25 cellular contexts compared by ENCODE assay signal in genomic region chr17:8905256-8905778, GRCh38. TPM values are rescaled to one million over a fixed set of nuclear protein-coding genes. Genes with fewer than 3 reads are reported as not detected.
A peak's percentile ranks its signal among the peaks of the same experiment; 100 is the strongest.
DNase-seq lines count a peak whose midpoint lies in the region; ATAC-seq and TF ChIP-seq lines count a peak whose summit lies in the region.
"Had no signal": no experiment of that assay in that cellular context is flagged by ENCODE, and none has a peak within 500 bp of the region (broad histone marks: within the 10 kb centered on the region; RNA-seq: fewer than 3 reads in every experiment).

No MANE protein-coding gene starts in this region.

- H2BK120ac ChIP-seq in mesendoderm (ENCODE audit: low read depth, low read length) = no peak overlapping the region

- peak overlapping the region; percentile 55 for H3K27ac Mint-ChIP-seq in activated naive CD4-positive, alpha-beta T cell treated with anti-CD3 and anti-CD28 coated beads, Interleukin-2, amount 50 U/mL, for 24 hours
- H3K27ac Mint-ChIP-seq in activated CD8-positive, alpha-beta memory T cell treated with anti-CD3 and anti-CD28 coated beads, Interleukin-2, amount 10 ng/mL, durations not matched to agents 7 days and 5 days = no peak overlapping the region

- H3K4me3 ChIP-seq in mesendoderm (ENCODE audit: low read length) (no peak overlapping the region), vagina (no peak overlapping the region)
- H3K4me3 ChIP-seq: adrenal gland, breast epithelium, heart left ventricle, spleen had no signal

- no peaks in the 10 kb centered on the region for H3K79me1 ChIP-seq in mesendoderm (ENCODE audit: low read length)

- TF ChIP-seq CTCF in vagina (IDR thresholded peaks at IDR 0.05) = no peak

- H3K9me3 ChIP-seq in vagina = no peaks in the 10 kb centered on the region
- H3K9me3 ChIP-seq: adrenal gland, breast epithelium, heart left ventricle, spleen had no signal

- no peaks in the 10 kb centered on the region for H3K4me1 ChIP-seq in mesendoderm (ENCODE audit: control insufficient read depth, low read depth, low read length)
- H3K4me1 ChIP-seq in vagina = no peaks in the 10 kb centered on the region
- H3K4me1 ChIP-seq: adrenal gland, breast epithelium had no signal

- H3K4me2 ChIP-seq in mesendoderm (ENCODE audit: low read length) = no peak overlapping the region

- H2BK15ac ChIP-seq in mesendoderm (replicated peaks; ENCODE audit: low read depth) = no peak overlapping the region

- no peaks in the 10 kb centered on the region for H3K79me2 ChIP-seq in mesendoderm (ENCODE audit: control insufficient read depth, insufficient read depth, low read length)

- DNase-seq in activated naive CD4-positive, alpha-beta T cell treated with Interleukin-2 at 50 U/mL for 16 hours = no peak
- DNase-seq in activated CD8-positive, alpha-beta memory T cell treated with anti-CD3 and anti-CD28 coated beads, Interleukin-2, amount 10 ng/mL, durations not matched to agents 7 days and 5 days = peak; percentile 40
- DNase-seq in mesendoderm (peak; percentile 60), vagina (ENCODE audit: extremely low spot score in 2 of 2) (peak; percentile 11 to 79), Kasumi-1 (lab: John Stamatoyannopoulos, UW) (no peak), COLO829 (ENCODE audit: low spot score) (no peak)
- DNase-seq: activated CD4-positive, alpha-beta T cell treated with anti-CD3 and anti-CD28 coated beads, Interleukin-2, amount 10 ng/mL, durations not matched to agents 24 days and 14 days; activated T-cell treated with anti-CD3 and anti-CD28 coated beads, Interleukin-2, amount 50 U/mL, for 72 hours; C1 segment of cervical spinal cord; cortex of kidney; DMS53; heart left ventricle; KG1; left ventricle myocardium superior; NCI-H1694; NCI-H748 treated with DMSO at 0.1 percent for 48 hours; Right ventricle myocardium superior; spleen; stimulated activated CD4-positive, alpha-beta T cell treated with anti-CD3 and anti-CD28 coated beads, Interleukin-4, amount 100 ng/mL, for 24 hours; substantia nigra had no signal

- ATAC-seq in activated CD8-positive, alpha-beta memory T cell treated with anti-CD3 and anti-CD28 coated beads, Interleukin-2, amount 10 ng/mL, durations not matched to agents 7 days and 5 days = no peak
- ATAC-seq in GM21515 (IDR thresholded peaks at IDR 0.05; ENCODE audit: unreplicated experiment) = no peak
- ATAC-seq: activated T-cell treated with anti-CD3 and anti-CD28 coated beads, Interleukin-2, amount 50 U/mL, for 72 hours; heart left ventricle; left ventricle myocardium superior had no signal

- H3K4me3 Mint-ChIP-seq in activated naive CD4-positive, alpha-beta T cell treated with anti-CD3 and anti-CD28 coated beads, Interleukin-2, amount 50 U/mL, for 24 hours = no peak overlapping the region
- no peak overlapping the region for H3K4me3 Mint-ChIP-seq in activated CD8-positive, alpha-beta memory T cell treated with anti-CD3 and anti-CD28 coated beads, Interleukin-2, amount 10 ng/mL, durations not matched to agents 7 days and 5 days
- H3K4me3 Mint-ChIP-seq: activated CD4-positive, alpha-beta T cell treated with anti-CD3 and anti-CD28 coated beads, Interleukin-2, amount 10 ng/mL, durations not matched to agents 24 days and 14 days; activated T-cell treated with anti-CD3 and anti-CD28 coated beads, Interleukin-2, amount 50 U/mL, for 72 hours had no signal

- no peak overlapping the region for H3K4ac ChIP-seq in mesendoderm (ENCODE audit: low read depth, low read length)

- no peak overlapping the region for H3K56ac ChIP-seq in mesendoderm (ENCODE audit: low read length)

- H3K18ac ChIP-seq in mesendoderm (ENCODE audit: low read length) = no peak overlapping the region

- TF ChIP-seq POLR2A in vagina (IDR thresholded peaks at IDR 0.05) = no peak

- no peak overlapping the region for H3K23ac ChIP-seq in mesendoderm (ENCODE audit: low read length)

- intact Hi-C loops in vagina (cut with DNase I) = no loop called here

- no CpG with 5 or more reads among the region's 8 CpGs for WGBS in mesendoderm (ENCODE audit: extremely low coverage, insufficient coverage, low lambda C conversion rate)

- H3K36me3 Mint-ChIP-seq in activated naive CD4-positive, alpha-beta T cell treated with anti-CD3 and anti-CD28 coated beads, Interleukin-2, amount 50 U/mL, for 24 hours = peaks cover 29% of the 10 kb centered on the region
- peaks cover 56% of the 10 kb centered on the region for H3K36me3 Mint-ChIP-seq in activated CD8-positive, alpha-beta memory T cell treated with anti-CD3 and anti-CD28 coated beads, Interleukin-2, amount 10 ng/mL, durations not matched to agents 7 days and 5 days

- no peak overlapping the region for H4K8ac ChIP-seq in mesendoderm (ENCODE audit: low read depth, low read length)

- H3K9me3 Mint-ChIP-seq in activated naive CD4-positive, alpha-beta T cell treated with anti-CD3 and anti-CD28 coated beads, Interleukin-2, amount 50 U/mL, for 24 hours = no peaks in the 10 kb centered on the region
- no peaks in the 10 kb centered on the region for H3K9me3 Mint-ChIP-seq in activated CD8-positive, alpha-beta memory T cell treated with anti-CD3 and anti-CD28 coated beads, Interleukin-2, amount 10 ng/mL, durations not matched to agents 7 days and 5 days (ENCODE audit: low read depth)
- H3K9me3 Mint-ChIP-seq: activated CD4-positive, alpha-beta T cell treated with anti-CD3 and anti-CD28 coated beads, Interleukin-2, amount 10 ng/mL, durations not matched to agents 24 days and 14 days; activated T-cell treated with anti-CD3 and anti-CD28 coated beads, Interleukin-2, amount 50 U/mL, for 72 hours had no signal

- H3K27me3 ChIP-seq in mesendoderm (ENCODE audit: insufficient read depth, low read length, poor library complexity) (no peaks in the 10 kb centered on the region), vagina (no peaks in the 10 kb centered on the region)
- H3K27me3 ChIP-seq: breast epithelium, spleen had no signal

- no peak overlapping the region for H2AK5ac ChIP-seq in mesendoderm (ENCODE audit: low read length)

- no peak overlapping the region for H3K9ac ChIP-seq in mesendoderm (ENCODE audit: low read length)

- CTCF ChIA-PET in activated CD8-positive, alpha-beta memory T cell treated with anti-CD3 and anti-CD28 coated beads, Interleukin-2, amount 10 ng/mL, durations not matched to agents 7 days and 5 days (lab: Charles Lee) = interaction anchor here (1.0 to 4.7 kb wide), 2 partner anchors 10 to 93 kb away, joined by 3 to 18 read pairs; no protein-coding TSS in a partner anchor

- H3K27me3 Mint-ChIP-seq in activated naive CD4-positive, alpha-beta T cell treated with anti-CD3 and anti-CD28 coated beads, Interleukin-2, amount 50 U/mL, for 24 hours = no peaks in the 10 kb centered on the region
- no peaks in the 10 kb centered on the region for H3K27me3 Mint-ChIP-seq in activated CD8-positive, alpha-beta memory T cell treated with anti-CD3 and anti-CD28 coated beads, Interleukin-2, amount 10 ng/mL, durations not matched to agents 7 days and 5 days
- H3K27me3 Mint-ChIP-seq: activated CD4-positive, alpha-beta T cell treated with anti-CD3 and anti-CD28 coated beads, Interleukin-2, amount 10 ng/mL, durations not matched to agents 24 days and 14 days had no signal

- H2BK5ac ChIP-seq in mesendoderm (ENCODE audit: low read length) = no peak overlapping the region

- no peaks in the 10 kb centered on the region for H3K36me3 ChIP-seq in mesendoderm (ENCODE audit: control insufficient read depth, insufficient read depth, low read length)
- H3K36me3 ChIP-seq in vagina = no peaks in the 10 kb centered on the region
- H3K36me3 ChIP-seq: adrenal gland, breast epithelium had no signal

- no peak overlapping the region for H3K27ac ChIP-seq in mesendoderm (ENCODE audit: low read depth, low read length)
- H3K27ac ChIP-seq in vagina = no peak overlapping the region
- H3K27ac ChIP-seq: adrenal gland, breast epithelium, heart left ventricle, spleen had no signal

- H4K5ac ChIP-seq in mesendoderm (ENCODE audit: low read length) = no peak overlapping the region

- H3K4me1 Mint-ChIP-seq in activated naive CD4-positive, alpha-beta T cell treated with anti-CD3 and anti-CD28 coated beads, Interleukin-2, amount 50 U/mL, for 24 hours = peaks cover 29% of the 10 kb centered on the region
- peaks cover 14% of the 10 kb centered on the region for H3K4me1 Mint-ChIP-seq in activated CD8-positive, alpha-beta memory T cell treated with anti-CD3 and anti-CD28 coated beads, Interleukin-2, amount 10 ng/mL, durations not matched to agents 7 days and 5 days

RNA-seq across cellular contexts. Expression of gene PIK3R6, which starts 37.8 kb away (rescaled TPM):
- total RNA-seq in activated CD8-positive, alpha-beta memory T cell treated with anti-CD3 and anti-CD28 coated beads, Interleukin-2, amount 10 ng/mL, durations not matched to agents 7 days and 5 days = 1 to 10 TPM; 1.3 to 4.9 TPM
- 0.01 TPM for polyA plus RNA-seq in mesendoderm (2013, experiment 1 of 2)
- polyA plus RNA-seq in mesendoderm (2013, experiment 2 of 2) = 0.03 TPM
- total RNA-seq in vagina = 3.2 TPM
- total RNA-seq: endothelial cell of umbilical vein had no signal
- polyA plus RNA-seq: endothelial cell of umbilical vein had no signal

Comparison
In these comparisons a context has a peak if more than half of its experiments do, and no peak if none do; other contexts are left out.
1. DNase-seq: peak in activated CD8-positive, alpha-beta memory T cell treated with anti-CD3 and anti-CD28 coated beads, Interleukin-2, amount 10 ng/mL, durations not matched to agents 7 days and 5 days (single experiment), mesendoderm (single experiment) and vagina (2 of 2); none in activated naive CD4-positive, alpha-beta T cell treated with Interleukin-2 at 50 U/mL for 16 hours (single experiment), Kasumi-1 (0 of 2) and COLO829 (single experiment).